In genomic region chr10:13329565-13329964, GRCh38 we compare ENCODE assay signal across 1 cellular context.
TF ChIP-seq lines count a peak whose summit lies in the region.

No MANE protein-coding gene starts in this region.

TF ChIP-seq in GM23338, 12 proteins besides CTCF, POLR2A, EP300 and RAD21 (continued from another document):
- TF ChIP-seq, protein P1, sequence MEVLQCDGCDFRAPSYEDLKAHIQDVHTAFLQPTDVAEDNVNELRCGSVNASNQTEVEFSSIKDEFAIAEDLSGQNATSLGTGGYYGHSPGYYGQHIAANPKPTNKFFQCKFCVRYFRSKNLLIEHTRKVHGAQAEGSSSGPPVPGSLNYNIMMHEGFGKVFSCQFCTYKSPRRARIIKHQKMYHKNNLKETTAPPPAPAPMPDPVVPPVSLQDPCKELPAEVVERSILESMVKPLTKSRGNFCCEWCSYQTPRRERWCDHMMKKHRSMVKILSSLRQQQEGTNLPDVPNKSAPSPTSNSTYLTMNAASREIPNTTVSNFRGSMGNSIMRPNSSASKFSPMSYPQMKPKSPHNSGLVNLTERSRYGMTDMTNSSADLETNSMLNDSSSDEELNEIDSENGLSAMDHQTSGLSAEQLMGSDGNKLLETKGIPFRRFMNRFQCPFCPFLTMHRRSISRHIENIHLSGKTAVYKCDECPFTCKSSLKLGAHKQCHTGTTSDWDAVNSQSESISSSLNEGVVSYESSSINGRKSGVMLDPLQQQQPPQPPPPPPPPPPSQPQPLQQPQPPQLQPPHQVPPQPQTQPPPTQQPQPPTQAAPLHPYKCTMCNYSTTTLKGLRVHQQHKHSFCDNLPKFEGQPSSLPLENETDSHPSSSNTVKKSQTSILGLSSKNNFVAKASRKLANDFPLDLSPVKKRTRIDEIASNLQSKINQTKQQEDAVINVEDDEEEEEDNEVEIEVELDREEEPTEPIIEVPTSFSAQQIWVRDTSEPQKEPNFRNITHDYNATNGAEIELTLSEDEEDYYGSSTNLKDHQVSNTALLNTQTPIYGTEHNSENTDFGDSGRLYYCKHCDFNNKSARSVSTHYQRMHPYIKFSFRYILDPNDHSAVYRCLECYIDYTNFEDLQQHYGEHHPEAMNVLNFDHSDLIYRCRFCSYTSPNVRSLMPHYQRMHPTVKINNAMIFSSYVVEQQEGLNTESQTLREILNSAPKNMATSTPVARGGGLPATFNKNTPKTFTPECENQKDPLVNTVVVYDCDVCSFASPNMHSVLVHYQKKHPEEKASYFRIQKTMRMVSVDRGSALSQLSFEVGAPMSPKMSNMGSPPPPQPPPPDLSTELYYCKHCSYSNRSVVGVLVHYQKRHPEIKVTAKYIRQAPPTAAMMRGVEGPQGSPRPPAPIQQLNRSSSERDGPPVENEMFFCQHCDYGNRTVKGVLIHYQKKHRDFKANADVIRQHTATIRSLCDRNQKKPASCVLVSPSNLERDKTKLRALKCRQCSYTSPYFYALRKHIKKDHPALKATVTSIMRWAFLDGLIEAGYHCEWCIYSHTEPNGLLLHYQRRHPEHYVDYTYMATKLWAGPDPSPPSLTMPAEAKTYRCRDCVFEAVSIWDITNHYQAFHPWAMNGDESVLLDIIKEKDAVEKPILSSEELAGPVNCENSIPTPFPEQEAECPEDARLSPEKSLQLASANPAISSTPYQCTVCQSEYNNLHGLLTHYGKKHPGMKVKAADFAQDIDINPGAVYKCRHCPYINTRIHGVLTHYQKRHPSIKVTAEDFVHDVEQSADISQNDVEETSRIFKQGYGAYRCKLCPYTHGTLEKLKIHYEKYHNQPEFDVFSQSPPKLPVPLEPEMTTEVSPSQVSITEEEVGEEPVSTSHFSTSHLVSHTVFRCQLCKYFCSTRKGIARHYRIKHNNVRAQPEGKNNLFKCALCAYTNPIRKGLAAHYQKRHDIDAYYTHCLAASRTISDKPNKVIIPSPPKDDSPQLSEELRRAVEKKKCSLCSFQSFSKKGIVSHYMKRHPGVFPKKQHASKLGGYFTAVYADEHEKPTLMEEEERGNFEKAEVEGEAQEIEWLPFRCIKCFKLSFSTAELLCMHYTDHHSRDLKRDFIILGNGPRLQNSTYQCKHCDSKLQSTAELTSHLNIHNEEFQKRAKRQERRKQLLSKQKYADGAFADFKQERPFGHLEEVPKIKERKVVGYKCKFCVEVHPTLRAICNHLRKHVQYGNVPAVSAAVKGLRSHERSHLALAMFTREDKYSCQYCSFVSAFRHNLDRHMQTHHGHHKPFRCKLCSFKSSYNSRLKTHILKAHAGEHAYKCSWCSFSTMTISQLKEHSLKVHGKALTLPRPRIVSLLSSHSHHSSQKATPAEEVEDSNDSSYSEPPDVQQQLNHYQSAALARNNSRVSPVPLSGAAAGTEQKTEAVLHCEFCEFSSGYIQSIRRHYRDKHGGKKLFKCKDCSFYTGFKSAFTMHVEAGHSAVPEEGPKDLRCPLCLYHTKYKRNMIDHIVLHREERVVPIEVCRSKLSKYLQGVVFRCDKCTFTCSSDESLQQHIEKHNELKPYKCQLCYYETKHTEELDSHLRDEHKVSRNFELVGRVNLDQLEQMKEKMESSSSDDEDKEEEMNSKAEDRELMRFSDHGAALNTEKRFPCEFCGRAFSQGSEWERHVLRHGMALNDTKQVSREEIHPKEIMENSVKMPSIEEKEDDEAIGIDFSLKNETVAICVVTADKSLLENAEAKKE (CRISPR knock-in tag; IDR thresholded peaks at IDR 0.05), result no peak
- TF ChIP-seq CREB1 (CRISPR knock-in tag; IDR thresholded peaks at IDR 0.05; ENCODE audit: low read depth) (no peak), EZH2 (IDR thresholded peaks at IDR 0.05; ENCODE audit: low read depth, unreplicated experiment) (no peak), NANOG (IDR thresholded peaks at IDR 0.05; ENCODE audit: borderline replicate concordance) (no peak), ZNF114 (CRISPR knock-in tag; IDR thresholded peaks at IDR 0.05) (no peak), STAT1 (IDR thresholded peaks at IDR 0.05; ENCODE audit: unreplicated experiment) (no peak)
- TF ChIP-seq, protein P2, sequence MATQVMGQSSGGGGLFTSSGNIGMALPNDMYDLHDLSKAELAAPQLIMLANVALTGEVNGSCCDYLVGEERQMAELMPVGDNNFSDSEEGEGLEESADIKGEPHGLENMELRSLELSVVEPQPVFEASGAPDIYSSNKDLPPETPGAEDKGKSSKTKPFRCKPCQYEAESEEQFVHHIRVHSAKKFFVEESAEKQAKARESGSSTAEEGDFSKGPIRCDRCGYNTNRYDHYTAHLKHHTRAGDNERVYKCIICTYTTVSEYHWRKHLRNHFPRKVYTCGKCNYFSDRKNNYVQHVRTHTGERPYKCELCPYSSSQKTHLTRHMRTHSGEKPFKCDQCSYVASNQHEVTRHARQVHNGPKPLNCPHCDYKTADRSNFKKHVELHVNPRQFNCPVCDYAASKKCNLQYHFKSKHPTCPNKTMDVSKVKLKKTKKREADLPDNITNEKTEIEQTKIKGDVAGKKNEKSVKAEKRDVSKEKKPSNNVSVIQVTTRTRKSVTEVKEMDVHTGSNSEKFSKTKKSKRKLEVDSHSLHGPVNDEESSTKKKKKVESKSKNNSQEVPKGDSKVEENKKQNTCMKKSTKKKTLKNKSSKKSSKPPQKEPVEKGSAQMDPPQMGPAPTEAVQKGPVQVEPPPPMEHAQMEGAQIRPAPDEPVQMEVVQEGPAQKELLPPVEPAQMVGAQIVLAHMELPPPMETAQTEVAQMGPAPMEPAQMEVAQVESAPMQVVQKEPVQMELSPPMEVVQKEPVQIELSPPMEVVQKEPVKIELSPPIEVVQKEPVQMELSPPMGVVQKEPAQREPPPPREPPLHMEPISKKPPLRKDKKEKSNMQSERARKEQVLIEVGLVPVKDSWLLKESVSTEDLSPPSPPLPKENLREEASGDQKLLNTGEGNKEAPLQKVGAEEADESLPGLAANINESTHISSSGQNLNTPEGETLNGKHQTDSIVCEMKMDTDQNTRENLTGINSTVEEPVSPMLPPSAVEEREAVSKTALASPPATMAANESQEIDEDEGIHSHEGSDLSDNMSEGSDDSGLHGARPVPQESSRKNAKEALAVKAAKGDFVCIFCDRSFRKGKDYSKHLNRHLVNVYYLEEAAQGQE (IDR thresholded peaks at IDR 0.05; ENCODE audit: unreplicated experiment), result no peak
